7 cellular contexts compared by ENCODE assay signal in genomic region chr16:11094075-11094593, GRCh38.
DNase-seq lines count a peak whose midpoint lies in the region; ATAC-seq lines count a peak whose summit lies in the region.

No MANE protein-coding gene starts in this region.

- no peaks in the 10 kb centered on the region for H3K9me3 Mint-ChIP-seq in T-helper 1 cell treated with Interleukin-12 subunit alpha and Interleukin-12 subunit beta and Interleukin-4 antibody, amounts not matched to agents 30 μg/mL and 1 μg/mL, for 36 hours
- no peaks in the 10 kb centered on the region for H3K9me3 Mint-ChIP-seq in effector memory CD8-positive, alpha-beta T cell

- peaks cover 18% of the 10 kb centered on the region for H3K36me3 Mint-ChIP-seq in T-helper 1 cell treated with Interleukin-12 subunit alpha and Interleukin-12 subunit beta and Interleukin-4 antibody, amounts not matched to agents 30 μg/mL and 1 μg/mL, for 36 hours (ENCODE audit: low read depth)
- H3K36me3 Mint-ChIP-seq in effector memory CD8-positive, alpha-beta T cell (ENCODE audit: insufficient read depth), result peaks cover 14% of the 10 kb centered on the region

- peak; percentile 76 for DNase-seq in GM19238 (ENCODE audit: insufficient read length, low spot score)
- DNase-seq in effector memory CD8-positive, alpha-beta T cell, result no peak
- DNase-seq in stimulated activated CD4-positive, alpha-beta T cell treated with anti-CD3 and anti-CD28 coated beads, Interleukin-2, amount 100 ng/mL, for 48 hours, result peak; percentile 61 to 62
- no peak for DNase-seq in Right ventricle myocardium superior
- DNase-seq in DMS53 (lab: John Stamatoyannopoulos, UW), result no peak

- H3K4me3 Mint-ChIP-seq in T-helper 1 cell treated with Interleukin-12 subunit alpha and Interleukin-12 subunit beta and Interleukin-4 antibody, amounts not matched to agents 30 μg/mL and 1 μg/mL, for 36 hours, result peak overlapping the region; percentile 73
- H3K4me3 Mint-ChIP-seq in effector memory CD8-positive, alpha-beta T cell, result no peak overlapping the region

- no peaks in the 10 kb centered on the region for H3K27me3 Mint-ChIP-seq in T-helper 1 cell treated with Interleukin-12 subunit alpha and Interleukin-12 subunit beta and Interleukin-4 antibody, amounts not matched to agents 30 μg/mL and 1 μg/mL, for 36 hours (ENCODE audit: low read depth)
- no peaks in the 10 kb centered on the region for H3K27me3 Mint-ChIP-seq in effector memory CD8-positive, alpha-beta T cell

- peaks cover 55% of the 10 kb centered on the region for H3K4me1 Mint-ChIP-seq in T-helper 1 cell treated with Interleukin-12 subunit alpha and Interleukin-12 subunit beta and Interleukin-4 antibody, amounts not matched to agents 30 μg/mL and 1 μg/mL, for 36 hours (ENCODE audit: low read depth)
- peaks cover 20 to 23% of the 10 kb centered on the region in 2 donors for H3K4me1 Mint-ChIP-seq in effector memory CD8-positive, alpha-beta T cell (ENCODE audit: low read depth in 2 of 2)

- ATAC-seq in HG03095 (IDR thresholded peaks at IDR 0.05; ENCODE audit: unreplicated experiment) (peak; percentile 59), Right ventricle myocardium superior (ENCODE audit: poor library complexity) (no peak)
- peak; percentile 47 for ATAC-seq in effector memory CD8-positive, alpha-beta T cell (replicated peaks)

- intact Hi-C loops in Right ventricle myocardium superior (cut with DNase I), result no loop called here

- peak overlapping the region; percentile 95 for H3K27ac Mint-ChIP-seq in T-helper 1 cell treated with Interleukin-12 subunit alpha and Interleukin-12 subunit beta and Interleukin-4 antibody, amounts not matched to agents 30 μg/mL and 1 μg/mL, for 36 hours
- peak overlapping the region; percentile 59 to 70 for H3K27ac Mint-ChIP-seq in effector memory CD8-positive, alpha-beta T cell

Comparison
In these comparisons a context has a peak if more than half of its experiments do, and no peak if none do; other contexts are left out.
1. DNase-seq: peak in GM19238 (single experiment) and stimulated activated CD4-positive, alpha-beta T cell treated with anti-CD3 and anti-CD28 coated beads, Interleukin-2, amount 100 ng/mL, for 48 hours (2 of 2); none in effector memory CD8-positive, alpha-beta T cell (0 of 3), Right ventricle myocardium superior (single experiment) and DMS53 (single experiment).